ENCODE assay signal across 1 cellular context in the genomic region with DNA sequence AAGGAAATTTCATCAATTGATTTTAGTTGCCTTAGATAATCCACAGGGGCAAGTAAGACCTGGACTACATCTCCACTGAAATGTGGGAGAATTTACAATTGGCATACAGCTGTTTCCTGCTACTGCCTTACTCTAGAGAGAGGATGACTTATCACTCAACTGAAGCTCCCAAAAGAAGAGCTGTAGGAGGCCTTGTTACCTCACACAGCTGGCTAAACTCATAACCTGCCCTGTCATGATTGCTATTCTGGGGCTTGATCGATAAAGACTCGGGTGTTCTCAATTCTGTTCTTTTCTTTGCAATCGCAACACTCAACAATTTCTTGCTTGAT.
TF ChIP-seq lines count a peak whose summit lies in the region.

No MANE protein-coding gene starts in this region.

TF ChIP-seq in GM12878, 131 proteins besides CTCF, POLR2A, EP300 and RAD21 (continued from another document):
- TF ChIP-seq BCL3 (IDR thresholded peaks at IDR 0.05; ENCODE audit: borderline replicate concordance, insufficient read depth, low read depth, low read length, poor library complexity, severe bottlenecking) (no peak), MTA2 (IDR thresholded peaks at IDR 0.05; ENCODE audit: low read depth) (no peak), SMAD5 (IDR thresholded peaks at IDR 0.05; ENCODE audit: low read depth) (no peak), SMAD1 (IDR thresholded peaks at IDR 0.05; ENCODE audit: low read depth, partially characterized antibody) (no peak), IKZF1 (conservative IDR thresholded peaks at IDR 0.05) (no peak), CREB1 (IDR thresholded peaks at IDR 0.05; ENCODE audit: low read depth) (no peak), CUX1 (IDR thresholded peaks at IDR 0.05; ENCODE audit: insufficient replicate concordance, low read depth, low read length) (no peak), EED (IDR thresholded peaks at IDR 0.05; ENCODE audit: low read depth) (no peak)
- TF ChIP-seq, protein P1, sequence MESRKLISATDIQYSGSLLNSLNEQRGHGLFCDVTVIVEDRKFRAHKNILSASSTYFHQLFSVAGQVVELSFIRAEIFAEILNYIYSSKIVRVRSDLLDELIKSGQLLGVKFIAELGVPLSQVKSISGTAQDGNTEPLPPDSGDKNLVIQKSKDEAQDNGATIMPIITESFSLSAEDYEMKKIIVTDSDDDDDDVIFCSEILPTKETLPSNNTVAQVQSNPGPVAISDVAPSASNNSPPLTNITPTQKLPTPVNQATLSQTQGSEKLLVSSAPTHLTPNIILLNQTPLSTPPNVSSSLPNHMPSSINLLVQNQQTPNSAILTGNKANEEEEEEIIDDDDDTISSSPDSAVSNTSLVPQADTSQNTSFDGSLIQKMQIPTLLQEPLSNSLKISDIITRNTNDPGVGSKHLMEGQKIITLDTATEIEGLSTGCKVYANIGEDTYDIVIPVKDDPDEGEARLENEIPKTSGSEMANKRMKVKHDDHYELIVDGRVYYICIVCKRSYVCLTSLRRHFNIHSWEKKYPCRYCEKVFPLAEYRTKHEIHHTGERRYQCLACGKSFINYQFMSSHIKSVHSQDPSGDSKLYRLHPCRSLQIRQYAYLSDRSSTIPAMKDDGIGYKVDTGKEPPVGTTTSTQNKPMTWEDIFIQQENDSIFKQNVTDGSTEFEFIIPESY (IDR thresholded peaks at IDR 0.05), result no peak
